In genomic region chr3:128993461-128994172, GRCh38 we compare ENCODE assay signal across 1 cellular context.
TF ChIP-seq lines count a peak whose summit lies in the region.

A gene with protein sequence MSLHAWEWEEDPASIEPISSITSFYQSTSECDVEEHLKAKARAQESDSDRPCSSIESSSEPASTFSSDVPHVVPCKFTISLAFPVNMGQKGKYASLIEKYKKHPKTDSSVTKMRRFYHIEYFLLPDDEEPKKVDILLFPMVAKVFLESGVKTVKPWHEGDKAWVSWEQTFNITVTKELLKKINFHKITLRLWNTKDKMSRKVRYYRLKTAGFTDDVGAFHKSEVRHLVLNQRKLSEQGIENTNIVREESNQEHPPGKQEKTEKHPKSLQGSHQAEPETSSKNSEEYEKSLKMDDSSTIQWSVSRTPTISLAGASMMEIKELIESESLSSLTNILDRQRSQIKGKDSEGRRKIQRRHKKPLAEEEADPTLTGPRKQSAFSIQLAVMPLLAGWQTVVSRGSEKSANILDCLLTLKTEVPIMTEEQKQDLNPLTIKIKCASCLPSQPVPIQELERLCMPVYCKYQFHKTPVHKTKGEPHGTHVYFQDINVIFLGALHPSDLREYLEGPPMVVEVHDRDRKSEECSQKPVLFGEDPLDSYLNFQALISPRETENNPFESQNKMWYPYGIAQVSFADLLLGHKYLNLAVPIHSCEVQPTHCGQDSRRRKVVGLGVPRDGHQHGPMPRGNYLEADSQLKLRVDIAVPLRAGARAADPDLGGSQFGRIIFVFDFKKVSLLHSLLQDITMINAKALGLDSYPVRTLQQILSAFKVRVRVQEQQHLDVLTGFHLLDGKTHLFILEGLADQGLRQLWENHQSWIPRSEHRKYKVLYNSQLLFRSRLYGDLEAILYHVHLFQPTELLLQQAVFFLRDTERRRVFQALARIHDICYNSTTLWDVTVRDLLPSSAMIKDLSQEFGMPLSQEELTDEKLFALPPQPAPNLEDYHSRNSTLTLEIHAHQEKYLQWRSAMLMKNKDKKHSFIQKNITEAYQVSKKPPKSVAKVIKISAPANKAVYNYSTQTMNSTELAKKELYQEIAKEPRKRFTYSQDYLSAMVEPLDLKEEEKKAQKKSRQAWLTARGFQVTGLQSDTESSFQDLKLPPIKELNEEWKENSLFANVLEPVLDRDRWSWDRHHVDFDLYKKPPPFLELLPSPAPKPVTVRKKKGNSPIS (minus strand): TSS chr3:128994076. CDS start chr3:128993304, 772 bp downstream.

TF ChIP-seq in WTC11, 78 proteins besides CTCF, POLR2A, EP300 and RAD21 (continued from another document):
- TF ChIP-seq, protein P1, sequence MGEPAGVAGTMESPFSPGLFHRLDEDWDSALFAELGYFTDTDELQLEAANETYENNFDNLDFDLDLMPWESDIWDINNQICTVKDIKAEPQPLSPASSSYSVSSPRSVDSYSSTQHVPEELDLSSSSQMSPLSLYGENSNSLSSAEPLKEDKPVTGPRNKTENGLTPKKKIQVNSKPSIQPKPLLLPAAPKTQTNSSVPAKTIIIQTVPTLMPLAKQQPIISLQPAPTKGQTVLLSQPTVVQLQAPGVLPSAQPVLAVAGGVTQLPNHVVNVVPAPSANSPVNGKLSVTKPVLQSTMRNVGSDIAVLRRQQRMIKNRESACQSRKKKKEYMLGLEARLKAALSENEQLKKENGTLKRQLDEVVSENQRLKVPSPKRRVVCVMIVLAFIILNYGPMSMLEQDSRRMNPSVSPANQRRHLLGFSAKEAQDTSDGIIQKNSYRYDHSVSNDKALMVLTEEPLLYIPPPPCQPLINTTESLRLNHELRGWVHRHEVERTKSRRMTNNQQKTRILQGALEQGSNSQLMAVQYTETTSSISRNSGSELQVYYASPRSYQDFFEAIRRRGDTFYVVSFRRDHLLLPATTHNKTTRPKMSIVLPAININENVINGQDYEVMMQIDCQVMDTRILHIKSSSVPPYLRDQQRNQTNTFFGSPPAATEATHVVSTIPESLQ (CRISPR knock-in tag; IDR thresholded peaks at IDR 0.05): no peak
- TF ChIP-seq HMGXB4 (CRISPR knock-in tag; IDR thresholded peaks at IDR 0.05) (peak; percentile 70; the same call in 1 of the 2 replicates), ZNF219 (CRISPR knock-in tag; IDR thresholded peaks at IDR 0.05; ENCODE audit: borderline replicate concordance) (peak; percentile 69; the same call in 1 of the 2 replicates), TP53 (CRISPR knock-in tag; IDR thresholded peaks at IDR 0.05) (no peak), ERG (CRISPR knock-in tag; IDR thresholded peaks at IDR 0.05) (no peak), CBFB (CRISPR knock-in tag; IDR thresholded peaks at IDR 0.05; ENCODE audit: low read depth) (no peak), FOXP4 (CRISPR knock-in tag; IDR thresholded peaks at IDR 0.05) (peak; percentile 81), RORB (CRISPR knock-in tag; IDR thresholded peaks at IDR 0.05) (no peak), ARID4B (CRISPR knock-in tag; IDR thresholded peaks at IDR 0.05; ENCODE audit: borderline replicate concordance) (peak; percentile 79), NFYB (CRISPR knock-in tag; conservative IDR thresholded peaks at IDR 0.05; ENCODE audit: low read depth) (no peak; the same call in 1 of the 2 replicates), CREM (CRISPR knock-in tag; IDR thresholded peaks at IDR 0.05) (no peak), FOXK1 (CRISPR knock-in tag; IDR thresholded peaks at IDR 0.05) (peak; percentile 37; the same call in 1 of the 2 replicates), ETV6 (CRISPR knock-in tag; IDR thresholded peaks at IDR 0.05) (peak; percentile 74; the same call in 1 of the 2 replicates), IRF2 (CRISPR knock-in tag; IDR thresholded peaks at IDR 0.05; ENCODE audit: borderline replicate concordance, low read depth) (no peak), MXD4 (CRISPR knock-in tag; IDR thresholded peaks at IDR 0.05; ENCODE audit: borderline replicate concordance) (no peak), OVOL2 (CRISPR knock-in tag; IDR thresholded peaks at IDR 0.05; ENCODE audit: borderline replicate concordance) (no peak), ZNF425 (CRISPR knock-in tag; conservative IDR thresholded peaks at IDR 0.05) (no peak), ZNF423 (CRISPR knock-in tag; IDR thresholded peaks at IDR 0.05) (no peak), SOX15 (CRISPR knock-in tag; IDR thresholded peaks at IDR 0.05) (no peak), NR3C1 (CRISPR knock-in tag; conservative IDR thresholded peaks at IDR 0.05; ENCODE audit: low read depth) (no peak), GABPB1 (CRISPR knock-in tag; IDR thresholded peaks at IDR 0.05) (no peak), MAX (CRISPR knock-in tag; IDR thresholded peaks at IDR 0.05) (peak; percentile 90), NR2C2 (CRISPR knock-in tag; IDR thresholded peaks at IDR 0.05) (no peak), ZNF121 (CRISPR knock-in tag; IDR thresholded peaks at IDR 0.05) (peak; percentile 85), USF2 (CRISPR knock-in tag; IDR thresholded peaks at IDR 0.05) (no peak), FOXP1 (CRISPR knock-in tag; IDR thresholded peaks at IDR 0.05; ENCODE audit: borderline replicate concordance) (peak; percentile 92)
- TF ChIP-seq, protein P2, sequence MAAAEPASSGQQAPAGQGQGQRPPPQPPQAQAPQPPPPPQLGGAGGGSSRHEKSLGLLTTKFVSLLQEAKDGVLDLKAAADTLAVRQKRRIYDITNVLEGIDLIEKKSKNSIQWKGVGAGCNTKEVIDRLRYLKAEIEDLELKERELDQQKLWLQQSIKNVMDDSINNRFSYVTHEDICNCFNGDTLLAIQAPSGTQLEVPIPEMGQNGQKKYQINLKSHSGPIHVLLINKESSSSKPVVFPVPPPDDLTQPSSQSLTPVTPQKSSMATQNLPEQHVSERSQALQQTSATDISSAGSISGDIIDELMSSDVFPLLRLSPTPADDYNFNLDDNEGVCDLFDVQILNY (CRISPR knock-in tag; IDR thresholded peaks at IDR 0.05): peak; percentile 88
- TF ChIP-seq, protein P3, sequence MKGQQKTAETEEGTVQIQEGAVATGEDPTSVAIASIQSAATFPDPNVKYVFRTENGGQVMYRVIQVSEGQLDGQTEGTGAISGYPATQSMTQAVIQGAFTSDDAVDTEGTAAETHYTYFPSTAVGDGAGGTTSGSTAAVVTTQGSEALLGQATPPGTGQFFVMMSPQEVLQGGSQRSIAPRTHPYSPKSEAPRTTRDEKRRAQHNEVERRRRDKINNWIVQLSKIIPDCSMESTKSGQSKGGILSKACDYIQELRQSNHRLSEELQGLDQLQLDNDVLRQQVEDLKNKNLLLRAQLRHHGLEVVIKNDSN (CRISPR knock-in tag; IDR thresholded peaks at IDR 0.05): no peak
- TF ChIP-seq, protein P4, sequence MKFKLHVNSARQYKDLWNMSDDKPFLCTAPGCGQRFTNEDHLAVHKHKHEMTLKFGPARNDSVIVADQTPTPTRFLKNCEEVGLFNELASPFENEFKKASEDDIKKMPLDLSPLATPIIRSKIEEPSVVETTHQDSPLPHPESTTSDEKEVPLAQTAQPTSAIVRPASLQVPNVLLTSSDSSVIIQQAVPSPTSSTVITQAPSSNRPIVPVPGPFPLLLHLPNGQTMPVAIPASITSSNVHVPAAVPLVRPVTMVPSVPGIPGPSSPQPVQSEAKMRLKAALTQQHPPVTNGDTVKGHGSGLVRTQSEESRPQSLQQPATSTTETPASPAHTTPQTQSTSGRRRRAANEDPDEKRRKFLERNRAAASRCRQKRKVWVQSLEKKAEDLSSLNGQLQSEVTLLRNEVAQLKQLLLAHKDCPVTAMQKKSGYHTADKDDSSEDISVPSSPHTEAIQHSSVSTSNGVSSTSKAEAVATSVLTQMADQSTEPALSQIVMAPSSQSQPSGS (CRISPR knock-in tag; IDR thresholded peaks at IDR 0.05; ENCODE audit: borderline replicate concordance, low read depth): peak; percentile 55; the same call in 1 of the 2 replicates
